Comparison of ENCODE assay signal across 8 cellular contexts in genomic region chr15:40441736-40442531, GRCh38. TPM values are rescaled to one million over a fixed set of nuclear protein-coding genes. Genes with fewer than 3 reads are reported as not detected.
DNase-seq lines count a peak whose midpoint lies in the region; ATAC-seq lines count a peak whose summit lies in the region.

No MANE protein-coding gene starts in this region.

- H3K4me3 ChIP-seq in SJCRH30 (peak overlapping the region; percentile 77), muscle layer of duodenum (ENCODE audit: low read depth in 1 of 2, low read length in 2 of 2) (peak overlapping the region; percentile 46 to 78)

- H3K27me3 ChIP-seq in SJCRH30 = peaks cover 14% of the 10 kb centered on the region; the same call in 1 of the 2 replicates
- peaks cover 12% of the 10 kb centered on the region for H3K27me3 ChIP-seq in muscle layer of duodenum (ENCODE audit: low read depth, low read length)

- DNase-seq in activated T-cell treated with anti-CD3 and anti-CD28 coated beads for 1 hour (ENCODE audit: low read depth) (peak; percentile 12), activated T-cell treated with anti-CD3 and anti-CD28 coated beads for 4 hours (no peak), SJCRH30 (no peak), pons (ENCODE audit: low spot score) (no peak), KG1 (lab: John Stamatoyannopoulos, UW) (no peak)

- no peak for ATAC-seq in HG02885 (IDR thresholded peaks at IDR 0.05; ENCODE audit: poor library complexity, unreplicated experiment)

- H3K27ac ChIP-seq in SJCRH30 (no peak overlapping the region), muscle layer of duodenum (ENCODE audit: low read length) (no peak overlapping the region)

- peak overlapping the region; percentile 66 for H3K27ac Mint-ChIP-seq in dendritic cell treated with granulocyte-macrophage colony-stimulating factor and Interleukin-4, amounts not matched to agents 40 ng/mL and 50 ng/mL, for 4 days

- peaks cover 60% of the 10 kb centered on the region for H3K4me1 Mint-ChIP-seq in dendritic cell treated with granulocyte-macrophage colony-stimulating factor and Interleukin-4, amounts not matched to agents 40 ng/mL and 50 ng/mL, for 4 days (ENCODE audit: low read depth)

- H3K36me3 ChIP-seq in SJCRH30 (no peaks in the 10 kb centered on the region), muscle layer of duodenum (ENCODE audit: control insufficient read depth in 1 of 2, insufficient read depth in 2 of 2, low read length in 2 of 2) (no peaks in the 10 kb centered on the region)

- H3K9me3 ChIP-seq in SJCRH30 (replicated peaks) = no peaks in the 10 kb centered on the region
- H3K9me3 ChIP-seq in muscle layer of duodenum (ENCODE audit: control insufficient read depth in 1 of 2, low read length in 2 of 2) = no peaks in the 10 kb centered on the region

- H3K4me3 Mint-ChIP-seq in dendritic cell treated with granulocyte-macrophage colony-stimulating factor and Interleukin-4, amounts not matched to agents 40 ng/mL and 50 ng/mL, for 4 days = peak overlapping the region; percentile 84

- intact Hi-C loops in dendritic cell treated with granulocyte-macrophage colony-stimulating factor and Interleukin-4, amounts not matched to agents 40 ng/mL and 50 ng/mL, for 4 days (cut with micrococcal nuclease) = loop anchor here (10.0 kb wide), 1 partner anchor 63 kb away; no protein-coding TSS in a partner anchor

- H3K9me3 Mint-ChIP-seq in dendritic cell treated with granulocyte-macrophage colony-stimulating factor and Interleukin-4, amounts not matched to agents 40 ng/mL and 50 ng/mL, for 4 days = no peaks in the 10 kb centered on the region

- peaks cover 6% of the 10 kb centered on the region for H3K36me3 Mint-ChIP-seq in dendritic cell treated with granulocyte-macrophage colony-stimulating factor and Interleukin-4, amounts not matched to agents 40 ng/mL and 50 ng/mL, for 4 days (ENCODE audit: low read depth)

- H3K4me1 ChIP-seq in SJCRH30 (peaks cover 10% of the 10 kb centered on the region; the same call in 1 of the 2 replicates), muscle layer of duodenum (ENCODE audit: control insufficient read depth in 1 of 2, insufficient read depth in 2 of 2, low read length in 2 of 2) (peaks cover 20 to 47% of the 10 kb centered on the region in 2 donors)

- H3K27me3 Mint-ChIP-seq in dendritic cell treated with granulocyte-macrophage colony-stimulating factor and Interleukin-4, amounts not matched to agents 40 ng/mL and 50 ng/mL, for 4 days = peaks cover 45% of the 10 kb centered on the region

RNA-seq across cellular contexts. Expression of gene BAHD1, which starts 1.2 kb away (rescaled TPM):
- total RNA-seq in SJCRH30 (2014; rRNA removed; shearing (Covaris generic)) = 10.9 and 11.0 TPM in 2 replicates

RNA-seq across cellular contexts. Expression of gene CHST14, which starts 28.9 kb away (rescaled TPM):
- 36.7 and 39.4 TPM in 2 replicates for total RNA-seq in SJCRH30 (2014; rRNA removed; shearing (Covaris generic))

RNA-seq across cellular contexts. Expression of gene IVD, which starts 36.3 kb away (rescaled TPM):
- 34.9 and 36.7 TPM in 2 replicates for total RNA-seq in SJCRH30 (2014; rRNA removed; shearing (Covaris generic))

RNA-seq across cellular contexts. Expression of gene KNSTRN, which starts 59.4 kb away (rescaled TPM):
- total RNA-seq in SJCRH30 (2014; rRNA removed; shearing (Covaris generic)) = 92.2 and 93.9 TPM in 2 replicates
